In the genomic region with DNA sequence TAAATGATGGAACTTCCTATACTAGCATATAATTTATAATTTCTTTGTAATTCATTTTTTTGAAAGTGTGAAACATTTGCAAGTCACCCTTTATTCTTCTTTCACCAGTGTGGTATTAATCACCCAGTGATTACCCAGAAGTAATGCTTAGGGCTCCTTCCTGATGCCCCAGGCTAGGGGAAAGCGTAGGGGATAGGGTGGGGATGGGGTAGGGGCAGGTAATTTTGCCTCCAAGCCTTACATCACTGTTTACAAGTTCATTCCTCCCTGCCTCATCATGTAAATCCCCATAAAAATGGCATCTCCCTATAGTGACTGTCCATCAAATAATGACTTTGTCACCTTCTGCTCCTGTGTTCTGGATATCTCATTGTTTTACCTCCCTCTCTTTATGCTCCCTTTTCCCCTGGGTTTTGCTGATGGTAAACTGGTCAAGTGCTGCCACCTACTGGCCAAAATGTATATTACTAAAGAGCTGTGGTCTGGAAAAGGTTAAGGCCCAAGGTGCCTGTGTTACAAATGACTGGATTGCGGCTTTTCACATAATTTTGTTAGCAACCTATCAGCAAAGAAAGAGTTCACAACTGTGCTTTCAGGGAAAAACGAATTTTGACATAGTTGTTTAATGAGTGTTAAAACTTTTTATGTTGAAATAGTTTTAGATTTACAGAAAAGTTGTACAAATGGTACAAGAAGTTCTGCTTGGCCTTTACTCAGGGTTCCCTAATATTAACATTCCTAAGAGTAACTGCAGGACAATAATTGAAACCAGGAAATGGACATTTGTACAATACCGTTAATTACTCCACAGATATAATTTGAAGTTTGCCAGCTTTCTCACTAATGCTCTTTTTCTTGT, we compare ENCODE assay signal across 8 cellular contexts. TPM values are rescaled to one million over a fixed set of nuclear protein-coding genes. Genes with fewer than 3 reads are reported as not detected.
DNase-seq lines count a peak whose midpoint lies in the region; ATAC-seq, FAIRE-seq and TF ChIP-seq lines count a peak whose summit lies in the region.

No MANE protein-coding gene starts in this region.

- peak; percentile 83 for ATAC-seq in GM21515 (IDR thresholded peaks at IDR 0.05; ENCODE audit: unreplicated experiment)
- ATAC-seq in activated T-cell treated with anti-CD3 and anti-CD28 coated beads, Interleukin-2, amount 50 U/mL, for 4 hours = peak; percentile 84 to 85

- H3K36me3 Mint-ChIP-seq in activated T-cell treated with anti-CD3 and anti-CD28 coated beads, Interleukin-2, amount 50 U/mL, for 4 hours (ENCODE audit: insufficient read depth) = no peaks in the 10 kb centered on the region

- TF ChIP-seq EP300 in neural cell (conservative IDR thresholded peaks at IDR 0.05; ENCODE audit: poor library complexity, severe bottlenecking) = peak; percentile 44

- H3K9ac ChIP-seq in neural cell (ENCODE audit: low read length) = no peak overlapping the region

- H3K9me2 ChIP-seq in neural cell (ENCODE audit: insufficient read depth, low read length) = no peaks in the 10 kb centered on the region

- H3K36me3 ChIP-seq in neural cell (ENCODE audit: insufficient read depth, low read length) = no peaks in the 10 kb centered on the region

- H3K27ac ChIP-seq in neural cell (ENCODE audit: low read length) = no peak overlapping the region

- H4K20me1 ChIP-seq in neural cell (ENCODE audit: insufficient read depth) = no peaks in the 10 kb centered on the region

- peaks cover 9% of the 10 kb centered on the region for H3K4me1 Mint-ChIP-seq in activated T-cell treated with anti-CD3 and anti-CD28 coated beads, Interleukin-2, amount 50 U/mL, for 4 hours (ENCODE audit: low read depth)

- no peak overlapping the region for H2AFZ ChIP-seq in neural cell (ENCODE audit: low read depth, low read length)

- no peaks in the 10 kb centered on the region for H3K27me3 ChIP-seq in neural cell (ENCODE audit: insufficient read depth, low read depth, low read length)

- no peak overlapping the region for H3K4me2 ChIP-seq in neural cell (ENCODE audit: low read length)

- H3K27me3 Mint-ChIP-seq in activated T-cell treated with anti-CD3 and anti-CD28 coated beads, Interleukin-2, amount 50 U/mL, for 4 hours (ENCODE audit: low read depth) = peaks cover 5% of the 10 kb centered on the region

- FAIRE-seq in RCC 7860 (lab: Jason Lieb, UNC) = peak; percentile 46

- DNase-seq in COR-L47 (lab: John Stamatoyannopoulos, UW) = peak; percentile 68
- peak; percentile 65 for DNase-seq in RCC 7860 (ENCODE audit: low spot score)
- DNase-seq in activated T-cell treated with anti-CD3 and anti-CD28 coated beads, Interleukin-2, amount 50 U/mL, for 4 hours = peak; percentile 64
- peak; percentile 66 for DNase-seq in fibroblast of gingiva (ENCODE audit: low read depth)
- DNase-seq in superior temporal gyrus (ENCODE audit: extremely low spot score) = peak; percentile 90

- no peaks in the 10 kb centered on the region for H3K9me3 Mint-ChIP-seq in activated T-cell treated with anti-CD3 and anti-CD28 coated beads, Interleukin-2, amount 50 U/mL, for 4 hours

- H3K79me2 ChIP-seq in neural cell (replicated peaks; ENCODE audit: insufficient read depth, low read length) = no peaks in the 10 kb centered on the region

- no peak overlapping the region for H3K4me3 Mint-ChIP-seq in activated T-cell treated with anti-CD3 and anti-CD28 coated beads, Interleukin-2, amount 50 U/mL, for 4 hours

- TF ChIP-seq CTCF in LNCAP (IDR thresholded peaks at IDR 0.05) = peak; percentile 74; the same call in 1 of the 2 replicates
- peak; percentile 91 for TF ChIP-seq CTCF in neural cell (IDR thresholded peaks at IDR 0.05; ENCODE audit: poor library complexity, severe bottlenecking)

- peak; percentile 95 for TF ChIP-seq RAD21 in neural cell (conservative IDR thresholded peaks at IDR 0.05)

- no peak overlapping the region for H3K4me3 ChIP-seq in neural cell (ENCODE audit: low read length)

- no peaks in the 10 kb centered on the region for H3F3A ChIP-seq in neural cell (ENCODE audit: insufficient read depth, low read length, poor library complexity, severe bottlenecking)

- no peaks in the 10 kb centered on the region for H3K9me3 ChIP-seq in neural cell (ENCODE audit: low read length)

TF ChIP-seq in neural cell, 6 proteins besides CTCF, POLR2A, EP300 and RAD21:
- no peak for TF ChIP-seq REST (IDR thresholded peaks at IDR 0.05; ENCODE audit: borderline replicate concordance)
- TF ChIP-seq MXI1 (conservative IDR thresholded peaks at IDR 0.05; ENCODE audit: poor library complexity, severe bottlenecking) = no peak
- TF ChIP-seq TAF1 (IDR thresholded peaks at IDR 0.05; ENCODE audit: low read depth) = no peak
- peak; percentile 90 for TF ChIP-seq SMC3 (conservative IDR thresholded peaks at IDR 0.05; ENCODE audit: poor library complexity)
- no peak for TF ChIP-seq POLR2AphosphoS5 (IDR thresholded peaks at IDR 0.05)
- no peak for TF ChIP-seq EZH2 (IDR thresholded peaks at IDR 0.05; ENCODE audit: borderline replicate concordance, insufficient read depth, low read length, poor library complexity, severe bottlenecking)

RNA-seq across cellular contexts. Expression of gene ONECUT1, which starts 54.7 kb away (rescaled TPM):
- under 1 TPM in 1 of 3 donors, not detected in 2; 0.25 TPM for total RNA-seq in activated T-cell treated with anti-CD3 and anti-CD28 coated beads, Interleukin-2, amount 50 U/mL, for 4 hours
- polyA plus RNA-seq in neural cell = 1.2 and 3.4 TPM in 2 replicates
- polyA minus RNA-seq in neural cell = 6.8 and 25.6 TPM in 2 replicates

RNA-seq across cellular contexts. Expression of gene ATOSA, which starts 56.3 kb away (rescaled TPM):
- 10 to 100 TPM in 1 of 3 donors, 1 to 10 TPM in 2; 6.8 to 12.2 (median 8.1) TPM for total RNA-seq in activated T-cell treated with anti-CD3 and anti-CD28 coated beads, Interleukin-2, amount 50 U/mL, for 4 hours
- 64.0 and 74.2 TPM in 2 replicates for polyA plus RNA-seq in neural cell
- 89.6 and 112 TPM in 2 replicates for polyA minus RNA-seq in neural cell
